In the genomic region with DNA sequence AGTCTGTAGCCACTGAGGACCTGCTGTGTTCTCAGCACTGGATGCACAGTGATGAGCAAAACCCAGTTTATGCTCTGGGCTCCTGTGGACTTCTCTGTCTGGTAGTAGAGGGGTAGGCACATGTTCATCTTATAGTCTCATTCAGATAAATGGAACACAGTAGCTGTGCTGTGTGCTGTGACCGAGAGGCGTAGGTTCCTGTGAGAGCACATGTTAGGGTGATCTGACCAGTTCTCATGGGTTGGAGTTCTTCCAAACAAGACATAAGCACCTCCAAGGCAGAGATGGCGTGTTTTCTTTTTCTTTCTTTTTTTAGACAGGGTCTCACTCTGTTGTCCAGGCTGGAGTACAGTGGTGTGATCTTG, we compare ENCODE assay signal across 1 cellular context.
TF ChIP-seq lines count a peak whose summit lies in the region.

No MANE protein-coding gene starts in this region.

TF ChIP-seq in SK-N-SH treated with all-trans-retinoic acid at 6 μM for 48 hours, 23 proteins besides CTCF, POLR2A, EP300 and RAD21 (continued from another document):
- TF ChIP-seq ZNF70 (CRISPR knock-in tag; IDR thresholded peaks at IDR 0.05) (no peak), POU6F1 (CRISPR knock-in tag; IDR thresholded peaks at IDR 0.05; ENCODE audit: borderline replicate concordance, low read depth) (no peak), RARB (CRISPR knock-in tag; IDR thresholded peaks at IDR 0.05) (no peak), PATZ1 (CRISPR knock-in tag; IDR thresholded peaks at IDR 0.05; ENCODE audit: borderline replicate concordance) (no peak), PPARA (CRISPR knock-in tag; IDR thresholded peaks at IDR 0.05; ENCODE audit: borderline replicate concordance) (no peak), GLIS3 (CRISPR knock-in tag; IDR thresholded peaks at IDR 0.05) (no peak), ZC3H10 (CRISPR knock-in tag; IDR thresholded peaks at IDR 0.05) (no peak), ZFP30 (CRISPR knock-in tag; IDR thresholded peaks at IDR 0.05) (no peak), BACH2 (CRISPR knock-in tag; IDR thresholded peaks at IDR 0.05; ENCODE audit: borderline replicate concordance) (no peak), OSR1 (CRISPR knock-in tag; IDR thresholded peaks at IDR 0.05) (no peak), SNAI2 (CRISPR knock-in tag; IDR thresholded peaks at IDR 0.05) (no peak)
- TF ChIP-seq, protein P1, sequence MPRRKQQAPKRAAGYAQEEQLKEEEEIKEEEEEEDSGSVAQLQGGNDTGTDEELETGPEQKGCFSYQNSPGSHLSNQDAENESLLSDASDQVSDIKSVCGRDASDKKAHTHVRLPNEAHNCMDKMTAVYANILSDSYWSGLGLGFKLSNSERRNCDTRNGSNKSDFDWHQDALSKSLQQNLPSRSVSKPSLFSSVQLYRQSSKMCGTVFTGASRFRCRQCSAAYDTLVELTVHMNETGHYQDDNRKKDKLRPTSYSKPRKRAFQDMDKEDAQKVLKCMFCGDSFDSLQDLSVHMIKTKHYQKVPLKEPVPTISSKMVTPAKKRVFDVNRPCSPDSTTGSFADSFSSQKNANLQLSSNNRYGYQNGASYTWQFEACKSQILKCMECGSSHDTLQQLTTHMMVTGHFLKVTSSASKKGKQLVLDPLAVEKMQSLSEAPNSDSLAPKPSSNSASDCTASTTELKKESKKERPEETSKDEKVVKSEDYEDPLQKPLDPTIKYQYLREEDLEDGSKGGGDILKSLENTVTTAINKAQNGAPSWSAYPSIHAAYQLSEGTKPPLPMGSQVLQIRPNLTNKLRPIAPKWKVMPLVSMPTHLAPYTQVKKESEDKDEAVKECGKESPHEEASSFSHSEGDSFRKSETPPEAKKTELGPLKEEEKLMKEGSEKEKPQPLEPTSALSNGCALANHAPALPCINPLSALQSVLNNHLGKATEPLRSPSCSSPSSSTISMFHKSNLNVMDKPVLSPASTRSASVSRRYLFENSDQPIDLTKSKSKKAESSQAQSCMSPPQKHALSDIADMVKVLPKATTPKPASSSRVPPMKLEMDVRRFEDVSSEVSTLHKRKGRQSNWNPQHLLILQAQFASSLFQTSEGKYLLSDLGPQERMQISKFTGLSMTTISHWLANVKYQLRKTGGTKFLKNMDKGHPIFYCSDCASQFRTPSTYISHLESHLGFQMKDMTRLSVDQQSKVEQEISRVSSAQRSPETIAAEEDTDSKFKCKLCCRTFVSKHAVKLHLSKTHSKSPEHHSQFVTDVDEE (CRISPR knock-in tag; IDR thresholded peaks at IDR 0.05), result no peak
